24 cellular contexts compared by ENCODE assay signal in the genomic region with DNA sequence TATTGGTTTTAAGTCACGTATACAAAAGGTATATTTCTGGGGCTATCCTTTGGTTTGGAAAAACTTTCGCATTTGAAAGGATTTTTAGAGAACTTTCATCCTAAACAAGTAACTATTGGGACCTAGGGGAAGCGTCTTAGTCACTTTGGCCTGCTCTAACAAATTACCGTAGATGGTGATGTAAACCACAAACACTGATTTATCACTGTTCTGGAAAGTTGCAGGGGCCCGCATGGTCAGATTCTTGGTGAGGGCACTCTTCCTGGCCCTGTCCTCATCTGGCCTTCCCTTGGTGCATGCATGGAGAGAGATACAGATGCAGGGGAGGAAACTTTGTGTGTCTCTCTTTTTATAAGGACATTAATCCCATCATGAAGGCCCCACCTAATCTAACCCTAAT. TPM values are rescaled to one million over a fixed set of nuclear protein-coding genes. Genes with fewer than 3 reads are reported as not detected.
"Had no signal": no experiment of that assay in that cellular context is flagged by ENCODE, and none has a peak within 500 bp of the region (broad histone marks: within the 10 kb centered on the region; RNA-seq: fewer than 3 reads in every experiment).

No MANE protein-coding gene starts in this region.

- H3K27me3 ChIP-seq: breast epithelium had no signal

- DNase-seq: activated CD4-positive, alpha-beta T cell treated with anti-CD3 and anti-CD28 coated beads for 4 hours; activated CD4-positive, CD25-positive, alpha-beta regulatory T cell; activated CD8-positive, alpha-beta memory T cell treated with anti-CD3 and anti-CD28 coated beads, Interleukin-2, amount 50 U/mL, for 48 hours; activated CD8-positive, alpha-beta T cell treated with anti-CD3 and anti-CD28 coated beads, Interleukin-2, amount 10 ng/mL, durations not matched to agents 7 days and 5 days; activated T-cell treated with anti-CD3 and anti-CD28 coated beads, Interleukin-2, amount 50 U/mL, for 1 hour; amygdala; caudate nucleus; IMR-90; Kasumi-1; KBM-7; NCI-H1092; NCI-H1417 treated with DMSO at 0.1 percent for 48 hours; NCI-H187; NCI-H2081; NCI-H446; NCI-H524; PC-3; SHP77 treated with DMSO at 0.1 percent for 48 hours; T-helper 17 cell; T-helper 9 cell had no signal

- H3K36me3 ChIP-seq: breast epithelium had no signal

- H3K36me3 Mint-ChIP-seq: activated naive CD4-positive, alpha-beta T cell treated with anti-CD3 and anti-CD28 coated beads, Interleukin-2, amount 50 U/mL, for 24 hours had no signal

- H3K9me3 Mint-ChIP-seq: activated naive CD4-positive, alpha-beta T cell treated with anti-CD3 and anti-CD28 coated beads, Interleukin-2, amount 50 U/mL, for 24 hours had no signal

- H3K9me3 ChIP-seq: breast epithelium had no signal

- H3K27ac ChIP-seq: breast epithelium, VCaP had no signal

- H3K4me1 Mint-ChIP-seq: activated naive CD4-positive, alpha-beta T cell treated with anti-CD3 and anti-CD28 coated beads, Interleukin-2, amount 50 U/mL, for 24 hours had no signal

- H3K27me3 Mint-ChIP-seq: activated naive CD4-positive, alpha-beta T cell treated with anti-CD3 and anti-CD28 coated beads, Interleukin-2, amount 50 U/mL, for 24 hours had no signal

- H3K4me1 ChIP-seq: breast epithelium had no signal

- H3K27ac Mint-ChIP-seq: activated CD8-positive, alpha-beta T cell treated with anti-CD3 and anti-CD28 coated beads, Interleukin-2, amount 10 ng/mL, durations not matched to agents 7 days and 5 days; activated naive CD4-positive, alpha-beta T cell treated with anti-CD3 and anti-CD28 coated beads, Interleukin-2, amount 50 U/mL, for 24 hours; T-helper 17 cell had no signal

- ATAC-seq: activated CD8-positive, alpha-beta T cell treated with anti-CD3 and anti-CD28 coated beads, Interleukin-2, amount 10 ng/mL, durations not matched to agents 7 days and 5 days; PC-3; T-helper 17 cell had no signal

- H3K4me3 Mint-ChIP-seq: activated CD8-positive, alpha-beta T cell treated with anti-CD3 and anti-CD28 coated beads, Interleukin-2, amount 10 ng/mL, durations not matched to agents 7 days and 5 days; activated naive CD4-positive, alpha-beta T cell treated with anti-CD3 and anti-CD28 coated beads, Interleukin-2, amount 50 U/mL, for 24 hours; T-helper 17 cell had no signal

- H3K4me3 ChIP-seq: breast epithelium had no signal

RNA-seq across cellular contexts. Expression of a gene that starts 49.1 kb away (rescaled TPM):
- total RNA-seq: activated CD8-positive, alpha-beta T cell treated with anti-CD3 and anti-CD28 coated beads, Interleukin-2, amount 10 ng/mL, durations not matched to agents 7 days and 5 days; breast epithelium; IMR-90; MCF 10A; PC-3; T-helper 17 cell had no signal
- polyA plus RNA-seq: IMR-90 had no signal
